Comparison of ENCODE assay signal across 9 cellular contexts in the genomic region with DNA sequence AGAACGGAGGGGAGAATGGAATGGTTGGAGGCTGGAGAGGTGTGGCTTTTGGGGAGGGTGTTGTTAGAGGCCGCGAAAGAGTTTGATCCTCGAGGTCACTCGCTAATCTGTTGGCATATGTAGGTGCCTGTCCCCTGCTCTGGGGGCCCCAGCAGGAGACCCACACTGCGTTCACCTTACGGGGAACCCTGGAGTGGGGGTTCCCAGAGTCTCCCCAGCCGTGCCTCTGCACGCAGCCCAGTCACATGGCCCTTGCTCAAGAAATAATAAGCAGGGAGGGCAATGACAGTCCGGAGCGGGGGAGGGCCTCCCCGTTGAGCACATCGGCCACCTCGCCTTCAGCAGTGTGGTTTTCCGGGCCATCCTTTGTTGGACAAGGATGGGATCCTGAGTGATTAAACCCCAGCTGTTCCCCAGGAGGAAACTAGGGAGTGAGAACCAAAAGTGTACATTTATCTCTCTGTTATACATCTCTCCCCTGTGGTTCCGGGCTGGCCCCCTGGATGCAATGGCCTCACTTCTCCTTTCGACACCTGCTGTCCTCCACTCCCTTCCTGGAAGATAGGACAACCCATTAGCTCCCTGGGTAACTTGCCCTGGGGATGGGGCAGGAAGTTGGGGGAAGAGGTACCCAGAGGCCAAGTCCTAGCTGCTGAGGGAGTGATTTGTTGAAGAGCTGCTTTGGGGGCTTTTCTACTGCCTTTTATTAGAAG. TPM values are rescaled to one million over a fixed set of nuclear protein-coding genes. Genes with fewer than 3 reads are reported as not detected.
DNase-seq lines count a peak whose midpoint lies in the region; ATAC-seq and TF ChIP-seq lines count a peak whose summit lies in the region.
"Had no signal": no experiment of that assay in that cellular context is flagged by ENCODE, and none has a peak within 500 bp of the region (broad histone marks: within the 10 kb centered on the region; RNA-seq: fewer than 3 reads in every experiment).

No MANE protein-coding gene starts in this region.

- intact Hi-C loops in CD8-positive, alpha-beta T cell (cut with DNase I, micrococcal nuclease): no loop called here
- intact Hi-C loops in left lung (cut with DNase I): no loop called here

- peak overlapping the region; percentile 3 for H3K27ac ChIP-seq in CD8-positive, alpha-beta T cell (ENCODE audit: low read depth, low read length)
- peak overlapping the region; percentile 76 to 93 for H3K27ac ChIP-seq in left lung
- peak overlapping the region; percentile 74 for H3K27ac ChIP-seq in subcutaneous abdominal adipose tissue (ENCODE audit: low read depth, low read length)
- H3K27ac ChIP-seq: KMS-11 had no signal

- no peaks in the 10 kb centered on the region for H3K36me3 ChIP-seq in CD8-positive, alpha-beta T cell (ENCODE audit: insufficient read depth, low read length)
- no peaks in the 10 kb centered on the region for H3K36me3 ChIP-seq in left lung
- no peaks in the 10 kb centered on the region for H3K36me3 ChIP-seq in subcutaneous abdominal adipose tissue (ENCODE audit: control insufficient read depth in 5 of 5, insufficient read depth in 5 of 5, low read length in 5 of 5)

- DNase-seq in CD8-positive, alpha-beta T cell: no peak
- peak; percentile 87 for DNase-seq in NB4 (ENCODE audit: low read depth)
- peak; percentile 40 for DNase-seq in central memory CD4-positive, alpha-beta T cell
- peak in 1 of 2 donors; percentile 44 for DNase-seq in left lung
- DNase-seq in G401 (ENCODE audit: low spot score): no peak

- H3K9ac ChIP-seq in subcutaneous abdominal adipose tissue (ENCODE audit: low read length in 5 of 5): peak overlapping the region in 4 of 5 donors; percentile 46 to 76 (median 52)
- H3K9ac ChIP-seq: KMS-11 had no signal

- no peak for TF ChIP-seq POLR2A in NB4 (IDR thresholded peaks at IDR 0.05; ENCODE audit: extremely low read depth, insufficient read length)

- H3K9me3 Mint-ChIP-seq in CD8-positive, alpha-beta T cell: no peaks in the 10 kb centered on the region

- in situ Hi-C loops in G401 (cut with HindIII; ENCODE audit: low sequenced_read_pairs): no loop called here

- H3K9me3 ChIP-seq in CD8-positive, alpha-beta T cell (ENCODE audit: low read length): no peaks in the 10 kb centered on the region
- H3K9me3 ChIP-seq in left lung (no peaks in the 10 kb centered on the region), subcutaneous abdominal adipose tissue (ENCODE audit: control insufficient read depth in 5 of 5, low read length in 5 of 5) (no peaks in the 10 kb centered on the region)

- peak overlapping the region; percentile 49 for H3K4me3 ChIP-seq in CD8-positive, alpha-beta T cell (ENCODE audit: low read depth, low read length)
- H3K4me3 ChIP-seq in NB4 (ENCODE audit: low read depth, low read length) (peak overlapping the region; percentile 76), left lung (peak overlapping the region; percentile 69 to 83), subcutaneous abdominal adipose tissue (ENCODE audit: low read depth in 1 of 5, low read length in 5 of 5) (peak overlapping the region; percentile 72 to 86 (median 76))

- no peaks in the 10 kb centered on the region for H3K36me3 Mint-ChIP-seq in CD8-positive, alpha-beta T cell

- CTCF ChIA-PET in CD8-positive, alpha-beta T cell (lab: Charles Lee): interaction anchor here (1.4 to 1.5 kb wide), 2 partner anchors 33 to 59 kb away, joined by 3 to 4 read pairs; no protein-coding TSS in a partner anchor

- POLR2A ChIA-PET in CD8-positive, alpha-beta T cell (lab: Charles Lee): no interaction called here

- H3K27me3 Mint-ChIP-seq in CD8-positive, alpha-beta T cell (ENCODE audit: low read depth): peaks cover 56% of the 10 kb centered on the region

- peak overlapping the region; percentile 79 for H3K4me3 Mint-ChIP-seq in CD8-positive, alpha-beta T cell

- peak overlapping the region; percentile 73 for H3K27ac Mint-ChIP-seq in CD8-positive, alpha-beta T cell

- peaks cover 9% of the 10 kb centered on the region for H3K27me3 ChIP-seq in CD8-positive, alpha-beta T cell (ENCODE audit: insufficient read depth, low read length)
- H3K27me3 ChIP-seq in left lung (peaks cover 0 to 47% of the 10 kb centered on the region in 2 donors), subcutaneous abdominal adipose tissue (ENCODE audit: control insufficient read depth in 5 of 5, insufficient read depth in 4 of 5, low read length in 5 of 5) (no peaks in the 10 kb centered on the region)

- no peak for TF ChIP-seq CTCF in CD8-positive, alpha-beta T cell (IDR thresholded peaks at IDR 0.05)
- TF ChIP-seq CTCF in NB4 (IDR thresholded peaks at IDR 0.05; ENCODE audit: low read depth, low read length): no peak
- TF ChIP-seq CTCF in left lung (IDR thresholded peaks at IDR 0.05): no peak

- H3K4me1 ChIP-seq in CD8-positive, alpha-beta T cell (ENCODE audit: insufficient read depth, low read length): peaks cover 52% of the 10 kb centered on the region
- peaks cover 26 to 78% of the 10 kb centered on the region in 2 donors for H3K4me1 ChIP-seq in left lung
- H3K4me1 ChIP-seq in subcutaneous abdominal adipose tissue (ENCODE audit: control insufficient read depth in 5 of 5, insufficient read depth in 5 of 5, low read length in 5 of 5): peaks cover 7 to 80% (median 64%) of the 10 kb centered on the region in 5 donors

- no peak for ATAC-seq in CD8-positive, alpha-beta T cell
- ATAC-seq in left lung (peak; percentile 4), HG02981 (IDR thresholded peaks at IDR 0.05; ENCODE audit: unreplicated experiment) (no peak), HG03097 (IDR thresholded peaks at IDR 0.05; ENCODE audit: low FRiP score, unreplicated experiment) (no peak)

- H3K4me1 Mint-ChIP-seq in CD8-positive, alpha-beta T cell (ENCODE audit: low read depth): peaks cover 55% of the 10 kb centered on the region

RNA-seq across cellular contexts. Expression of gene PLEKHG3, which starts 1.3 kb away (rescaled TPM):
- total RNA-seq in CD8-positive, alpha-beta T cell: 1 to 10 TPM; 2.5 to 2.7 TPM
- 10 to 100 TPM; 31.9 to 34.3 TPM for total RNA-seq in left lung
- total RNA-seq in G401 (2014; rRNA removed; shearing (Covaris generic)): 5.2 and 6.7 TPM in 2 replicates

Comparison
In these comparisons a context has a peak if more than half of its experiments do, and no peak if none do; other contexts are left out.
1. DNase-seq: peak in NB4 (single experiment) and central memory CD4-positive, alpha-beta T cell (single experiment); none in CD8-positive, alpha-beta T cell (0 of 7) and G401 (single experiment).
2. H3K27ac ChIP-seq: peak in every context shown above with its lines; median percentile 84 in left lung; 74 in subcutaneous abdominal adipose tissue; 3 in CD8-positive, alpha-beta T cell.
3. Peak in every context shown above with its lines, with median percentiles within 50 percentile points of each other: H3K4me3 ChIP-seq.